ENCODE assay signal across 33 cellular contexts in genomic region chr17:12134101-12134500, GRCh38.
"Had no signal": no experiment of that assay in that cellular context is flagged by ENCODE, and none has a peak within 500 bp of the region (broad histone marks: within the 10 kb centered on the region; RNA-seq: fewer than 3 reads in every experiment).

No MANE protein-coding gene starts in this region.

- DNase-seq: Kasumi-1, MG63, MM.1S, MV-4-11, NCI-H1048, NCI-H1092, NCI-H1092 treated with DMSO at 0.1 percent for 48 hours, NCI-H1105, NCI-H1105 treated with DMSO at 0.1 percent for 48 hours, NCI-H1417, NCI-H1417 treated with DMSO at 0.1 percent for 48 hours, NCI-H1436, NCI-H1436 treated with DMSO at 0.1 percent for 48 hours, NCI-H146, NCI-H1694, NCI-H1694 treated with DMSO at 0.1 percent for 48 hours, NCI-H187, NCI-H187 treated with DMSO at 0.1 percent for 48 hours, NCI-H1930, NCI-H2029, NCI-H2029 treated with DMSO at 0.1 percent for 48 hours, NCI-H2081, NCI-H2081 treated with DMSO at 0.1 percent for 48 hours, NCI-H2107, NCI-H2171, NCI-H2171 treated with DMSO at 0.1 percent for 48 hours, NCI-H2227 treated with DMSO at 0.1 percent for 48 hours, NCI-H226, NCI-H345, NCI-H446, NCI-H446 treated with DMSO at 0.1 percent for 48 hours, NCI-H510A had no signal

- H3K27ac ChIP-seq: KMS-11 had no signal

- H3K9ac ChIP-seq: KMS-11 had no signal

- H3K4me2 ChIP-seq: KMS-11 had no signal

- H3K27me3 ChIP-seq: MG63 had no signal

- H3K4me3 ChIP-seq: MG63 had no signal
